Comparison of ENCODE assay signal across 1 cellular context in genomic region chr1:230149751-230150584, GRCh38.
TF ChIP-seq lines count a peak whose summit lies in the region.

No MANE protein-coding gene starts in this region.

TF ChIP-seq in K562, 482 proteins besides CTCF, POLR2A, EP300 and RAD21 (continued from another document):
- TF ChIP-seq, protein P1, sequence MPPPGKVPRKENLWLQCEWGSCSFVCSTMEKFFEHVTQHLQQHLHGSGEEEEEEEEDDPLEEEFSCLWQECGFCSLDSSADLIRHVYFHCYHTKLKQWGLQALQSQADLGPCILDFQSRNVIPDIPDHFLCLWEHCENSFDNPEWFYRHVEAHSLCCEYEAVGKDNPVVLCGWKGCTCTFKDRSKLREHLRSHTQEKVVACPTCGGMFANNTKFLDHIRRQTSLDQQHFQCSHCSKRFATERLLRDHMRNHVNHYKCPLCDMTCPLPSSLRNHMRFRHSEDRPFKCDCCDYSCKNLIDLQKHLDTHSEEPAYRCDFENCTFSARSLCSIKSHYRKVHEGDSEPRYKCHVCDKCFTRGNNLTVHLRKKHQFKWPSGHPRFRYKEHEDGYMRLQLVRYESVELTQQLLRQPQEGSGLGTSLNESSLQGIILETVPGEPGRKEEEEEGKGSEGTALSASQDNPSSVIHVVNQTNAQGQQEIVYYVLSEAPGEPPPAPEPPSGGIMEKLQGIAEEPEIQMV (tag; conservative IDR thresholded peaks at IDR 0.05; ENCODE audit: low read depth), result no peak
